In genomic region chr12:121888478-121889266, GRCh38 we compare ENCODE assay signal across 8 cellular contexts. TPM values are rescaled to one million over a fixed set of nuclear protein-coding genes. Genes with fewer than 3 reads are reported as not detected.
DNase-seq lines count a peak whose midpoint lies in the region; ATAC-seq and FAIRE-seq lines count a peak whose summit lies in the region.

A gene with protein sequence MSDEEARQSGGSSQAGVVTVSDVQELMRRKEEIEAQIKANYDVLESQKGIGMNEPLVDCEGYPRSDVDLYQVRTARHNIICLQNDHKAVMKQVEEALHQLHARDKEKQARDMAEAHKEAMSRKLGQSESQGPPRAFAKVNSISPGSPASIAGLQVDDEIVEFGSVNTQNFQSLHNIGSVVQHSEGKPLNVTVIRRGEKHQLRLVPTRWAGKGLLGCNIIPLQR (plus strand): TSS chr12:121888790. CDS start chr12:121888857, 67 bp downstream.

- DNase-seq in Caki2 (ENCODE audit: low read depth) = peak; percentile 96
- peak; percentile 94 for DNase-seq in HTR-8/SVneo (ENCODE audit: insufficient read length, low spot score)
- peak; percentile 97 for DNase-seq in NOMO-1 treated with DMSO at 0.1 percent for 48 hours (lab: John Stamatoyannopoulos, UW; ENCODE audit: unreplicated experiment)
- DNase-seq in activated CD8-positive, alpha-beta memory T cell treated with anti-CD3 and anti-CD28 coated beads for 4 hours (ENCODE audit: low read depth in 2 of 2) = peak; percentile 96 to 98
- DNase-seq in effector memory CD8-positive, alpha-beta T cell = peak; percentile 98
- DNase-seq in memory B cell (ENCODE audit: low spot score in 2 of 2) = peak; percentile 97 to 99
- peak; percentile 96 for DNase-seq in stimulated activated CD8-positive, alpha-beta memory T cell treated with anti-CD3 and anti-CD28 coated beads, Interleukin-12 subunit alpha, Interleukin-12 subunit beta, amount 100 ng/mL, for 24 hours (ENCODE audit: extremely low read depth)

- H3K36me3 Mint-ChIP-seq in effector memory CD8-positive, alpha-beta T cell (ENCODE audit: insufficient read depth) = peaks cover 27% of the 10 kb centered on the region
- no peaks in the 10 kb centered on the region for H3K36me3 Mint-ChIP-seq in memory B cell

- H3K4me1 Mint-ChIP-seq in effector memory CD8-positive, alpha-beta T cell (ENCODE audit: low read depth in 2 of 2) = peaks cover 18 to 27% of the 10 kb centered on the region in 2 donors
- H3K4me1 Mint-ChIP-seq in memory B cell = peaks cover 10% of the 10 kb centered on the region

- peak within 1 kb of the TSS; percentile 97 to 98 for H3K27ac Mint-ChIP-seq in effector memory CD8-positive, alpha-beta T cell
- H3K27ac Mint-ChIP-seq in memory B cell = peak within 1 kb of the TSS; percentile 91

- ATAC-seq in GM21367 (IDR thresholded peaks at IDR 0.05; ENCODE audit: unreplicated experiment) = peak; percentile 85
- peak; percentile 92 for ATAC-seq in effector memory CD8-positive, alpha-beta T cell (replicated peaks)
- peak; percentile 90 for ATAC-seq in memory B cell (ENCODE audit: low read depth)

- H3K27me3 Mint-ChIP-seq in effector memory CD8-positive, alpha-beta T cell = no peaks in the 10 kb centered on the region
- H3K27me3 Mint-ChIP-seq in memory B cell = no peaks in the 10 kb centered on the region

- in situ Hi-C loops in Caki2 (cut with HindIII; ENCODE audit: low pct_unique_long_range_greater_than_20kb, low sequenced_read_pairs) = no loop called here

- no peaks in the 10 kb centered on the region for H3K9me3 Mint-ChIP-seq in effector memory CD8-positive, alpha-beta T cell
- no peaks in the 10 kb centered on the region for H3K9me3 Mint-ChIP-seq in memory B cell

- H3K4me3 Mint-ChIP-seq in effector memory CD8-positive, alpha-beta T cell = peak within 1 kb of the TSS; percentile 95 to 97
- H3K4me3 Mint-ChIP-seq in memory B cell = peak within 1 kb of the TSS; percentile 97

- FAIRE-seq in HTR-8/SVneo (lab: Jason Lieb, UNC) = peak; percentile 96

RNA-seq across cellular contexts. Expression of the gene that starts here (rescaled TPM):
- total RNA-seq in Caki2 (2014; rRNA removed; shearing (Covaris generic); ENCODE audit: low replicate concordance) = 157 and 191 TPM in 2 replicates

Comparison
In these comparisons a context has a peak if more than half of its experiments do, and no peak if none do; other contexts are left out.
1. Peak in every context shown above with its lines: DNase-seq and ATAC-seq.